In the genomic region with DNA sequence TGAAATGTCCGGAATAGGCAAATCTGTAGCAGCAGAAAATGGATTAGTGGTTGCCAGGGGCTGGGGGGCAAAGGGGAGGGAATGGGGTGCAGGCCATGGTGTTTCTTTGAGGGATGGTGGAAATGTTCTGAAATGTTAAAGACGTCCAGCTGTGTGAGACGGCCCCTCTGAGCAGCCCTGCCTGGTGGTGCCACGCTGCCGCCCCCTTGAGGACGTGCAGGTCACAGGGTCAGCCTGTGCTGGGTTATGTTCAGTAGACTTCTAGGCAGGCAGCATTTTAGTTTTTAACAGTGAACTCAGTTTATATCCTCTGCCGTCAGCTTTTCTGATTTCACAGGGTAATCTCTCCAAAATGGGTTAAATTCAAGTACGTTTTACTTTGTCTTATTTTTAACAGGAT, we compare ENCODE assay signal across 8 cellular contexts. TPM values are rescaled to one million over a fixed set of nuclear protein-coding genes. Genes with fewer than 3 reads are reported as not detected.
A peak's percentile ranks its signal among the peaks of the same experiment; 100 is the strongest.
DNase-seq lines count a peak whose midpoint lies in the region; FAIRE-seq and TF ChIP-seq lines count a peak whose summit lies in the region.

No MANE protein-coding gene starts in this region.

- TF ChIP-seq POLR2A in GM12891 (IDR thresholded peaks at IDR 0.05; ENCODE audit: low read depth, low read length) (no peak), ovary (IDR thresholded peaks at IDR 0.05) (no peak)

- no peaks in the 10 kb centered on the region for H3K27me3 ChIP-seq in brain microvascular endothelial cell (replicated peaks)
- H3K27me3 ChIP-seq in ovary = no peaks in the 10 kb centered on the region

- H3K9me3 ChIP-seq in ovary = no peaks in the 10 kb centered on the region

- in situ Hi-C loops in brain microvascular endothelial cell (cut with HindIII; ENCODE audit: low pct_ligation_motif_present, low sequenced_read_pairs) = no loop called here

- intact Hi-C loops in ovary (cut with DNase I) = loop anchor here in 2 of 4 donors (5.0 kb wide), 2 partner anchors 34 to 39 kb away; no protein-coding TSS in a partner anchor

- H3K27ac ChIP-seq in brain microvascular endothelial cell (no peak overlapping the region), ovary (no peak overlapping the region)

- DNase-seq in GM12891 (ENCODE audit: insufficient read length, low spot score) = no peak
- DNase-seq in RKO (ENCODE audit: low spot score) = peak; percentile 40
- no peak for DNase-seq in brain microvascular endothelial cell
- DNase-seq in stimulated activated CD4-positive, alpha-beta T cell treated with anti-CD3 and anti-CD28 coated beads, Interleukin-4, amount 100 ng/mL, for 1 hour = peak; percentile 58
- DNase-seq in hepatic stellate cell (ENCODE audit: low spot score) = no peak
- DNase-seq in cortex of kidney (lab: John Stamatoyannopoulos, UW) = no peak
- DNase-seq in ovary = no peak
- no peak for DNase-seq in AG08396 (ENCODE audit: low spot score)

- H3K36me3 ChIP-seq in brain microvascular endothelial cell (replicated peaks) = peaks cover 67% of the 10 kb centered on the region
- H3K36me3 ChIP-seq in ovary = no peaks in the 10 kb centered on the region

- FAIRE-seq in GM12891 (lab: Jason Lieb, UNC) = peak; percentile 5

- WGBS in ovary, 3 donors = 59 to 69% (median 65%) methylated on average over 8 of the region's 8 CpGs

- H3K4me1 ChIP-seq in ovary (ENCODE audit: insufficient read depth) = no peaks in the 10 kb centered on the region

- no peak for TF ChIP-seq EP300 in ovary (IDR thresholded peaks at IDR 0.05)

- TF ChIP-seq CTCF in brain microvascular endothelial cell (IDR thresholded peaks at IDR 0.05; ENCODE audit: low read depth, low read length, missing control alignments) (peak; percentile 29), ovary (IDR thresholded peaks at IDR 0.05) (no peak)

- no peak overlapping the region for H3K4me3 ChIP-seq in brain microvascular endothelial cell (ENCODE audit: low read depth, low read length)
- H3K4me3 ChIP-seq in ovary = no peak overlapping the region

TF ChIP-seq in GM12891, 5 proteins besides CTCF, POLR2A, EP300 and RAD21:
- TF ChIP-seq POU2F2 (IDR thresholded peaks at IDR 0.05; ENCODE audit: low read depth, low read length) = no peak
- TF ChIP-seq PAX5 (IDR thresholded peaks at IDR 0.05; ENCODE audit: insufficient read depth, low read length, severe bottlenecking) = no peak
- TF ChIP-seq POLR2AphosphoS5 (IDR thresholded peaks at IDR 0.05; ENCODE audit: low read depth, low read length) = no peak
- TF ChIP-seq TAF1 (IDR thresholded peaks at IDR 0.05; ENCODE audit: low read depth, low read length) = no peak
- no peak for TF ChIP-seq SPI1 (IDR thresholded peaks at IDR 0.05; ENCODE audit: low read depth, low read length)

RNA-seq across cellular contexts. Expression of gene NUB1, which starts 9.4 kb away (rescaled TPM):
- 40.5 TPM for polyA plus RNA-seq in GM12891 (2012; ENCODE audit: low read depth, missing spikeins)
- 10 to 100 TPM; 38.6 to 57.3 (median 45.6) TPM for total RNA-seq in ovary
- polyA plus RNA-seq in ovary = 100 to 1,000 TPM in 1 of 2 donors, 10 to 100 TPM in 1; 33.8 to 162 TPM

RNA-seq across cellular contexts. Expression of gene WDR86, which starts 58.8 kb away (rescaled TPM):
- polyA plus RNA-seq in GM12891 (2012; ENCODE audit: low read depth, missing spikeins) = 0.23 TPM
- 10 to 100 TPM in 5 of 7 donors, 1 to 10 TPM in 2; 1.2 to 43.4 (median 19.4) TPM for total RNA-seq in ovary
- polyA plus RNA-seq in ovary = 1 to 10 TPM in 1 of 2 donors, under 1 TPM in 1; 0.77 to 3.1 TPM

Comparison
In these comparisons a context has a peak if more than half of its experiments do, and no peak if none do; other contexts are left out.
1. DNase-seq: peak in RKO (single experiment) and stimulated activated CD4-positive, alpha-beta T cell treated with anti-CD3 and anti-CD28 coated beads, Interleukin-4, amount 100 ng/mL, for 1 hour (single experiment); none in GM12891 (single experiment), brain microvascular endothelial cell (single experiment), hepatic stellate cell (single experiment), cortex of kidney (single experiment), ovary (0 of 5) and AG08396 (single experiment).